8 cellular contexts compared by ENCODE assay signal in genomic region chr20:41693136-41693979, GRCh38.
DNase-seq lines count a peak whose midpoint lies in the region; ATAC-seq lines count a peak whose summit lies in the region.

No MANE protein-coding gene starts in this region.

- H3K9me3 ChIP-seq in CD4-positive, CD25-positive, alpha-beta regulatory T cell (ENCODE audit: control insufficient read depth in 2 of 2, low read length in 2 of 2), result no peaks in the 10 kb centered on the region
- H3K9me3 ChIP-seq in effector memory CD4-positive, alpha-beta T cell (ENCODE audit: control insufficient read depth, low read length), result no peaks in the 10 kb centered on the region

- CTCF ChIA-PET in activated CD8-positive, alpha-beta T cell treated with anti-CD3 and anti-CD28 coated beads, Interleukin-2, amount 10 ng/mL, durations not matched to agents 7 days and 5 days (lab: Charles Lee), result interaction anchor here (0.6 to 2.1 kb wide), 8 partner anchors 10 to 921 kb away, joined by 3 to 6 read pairs (median 4); partner anchors contain the start of gene CHD6

- peak overlapping the region; percentile 89 to 100 (median 91) for H3K27ac Mint-ChIP-seq in CD4-positive, CD25-positive, alpha-beta regulatory T cell
- peak overlapping the region; percentile 85 for H3K27ac Mint-ChIP-seq in activated CD8-positive, alpha-beta T cell treated with anti-CD3 and anti-CD28 coated beads, Interleukin-2, amount 10 ng/mL, durations not matched to agents 7 days and 5 days

- peak overlapping the region; percentile 96 for H3K4me3 ChIP-seq in CD4-positive, CD25-positive, alpha-beta regulatory T cell (ENCODE audit: low read depth, low read length)
- peak overlapping the region; percentile 77 for H3K4me3 ChIP-seq in effector memory CD4-positive, alpha-beta T cell (ENCODE audit: insufficient read depth, low read depth, low read length, poor library complexity, severe bottlenecking)

- peak; percentile 87 to 89 for ATAC-seq in CD4-positive, CD25-positive, alpha-beta regulatory T cell (ENCODE audit: low read depth in 2 of 2)
- ATAC-seq in GM19397 (IDR thresholded peaks at IDR 0.05; ENCODE audit: unreplicated experiment) (peak; percentile 82), HG03565 (IDR thresholded peaks at IDR 0.05; ENCODE audit: unreplicated experiment) (peak; percentile 82)
- ATAC-seq in activated CD8-positive, alpha-beta T cell treated with anti-CD3 and anti-CD28 coated beads, Interleukin-2, amount 10 ng/mL, durations not matched to agents 7 days and 5 days, result peak; percentile 96

- H3K36me3 Mint-ChIP-seq in CD4-positive, CD25-positive, alpha-beta regulatory T cell, result no peaks in the 10 kb centered on the region
- H3K36me3 Mint-ChIP-seq in activated CD8-positive, alpha-beta T cell treated with anti-CD3 and anti-CD28 coated beads, Interleukin-2, amount 10 ng/mL, durations not matched to agents 7 days and 5 days (ENCODE audit: low read depth), result peaks cover 2% of the 10 kb centered on the region

- H3K36me3 ChIP-seq in CD4-positive, CD25-positive, alpha-beta regulatory T cell (ENCODE audit: control insufficient read depth, insufficient read depth, low read length), result no peaks in the 10 kb centered on the region
- H3K36me3 ChIP-seq in effector memory CD4-positive, alpha-beta T cell (ENCODE audit: control insufficient read depth, insufficient read depth, low read length), result no peaks in the 10 kb centered on the region

- peaks cover 24% of the 10 kb centered on the region for H3K27me3 Mint-ChIP-seq in CD4-positive, CD25-positive, alpha-beta regulatory T cell
- H3K27me3 Mint-ChIP-seq in activated CD8-positive, alpha-beta T cell treated with anti-CD3 and anti-CD28 coated beads, Interleukin-2, amount 10 ng/mL, durations not matched to agents 7 days and 5 days (ENCODE audit: low read depth), result peaks cover 2% of the 10 kb centered on the region

- POLR2A ChIA-PET in activated CD8-positive, alpha-beta T cell treated with anti-CD3 and anti-CD28 coated beads, Interleukin-2, amount 10 ng/mL, durations not matched to agents 7 days and 5 days (lab: Charles Lee), result interaction anchor here (0.6 to 1.8 kb wide), 4 partner anchors 9 to 75 kb away, joined by 3 to 7 read pairs (median 4); partner anchors contain the start of gene CHD6

- no peaks in the 10 kb centered on the region for H3K27me3 ChIP-seq in CD4-positive, CD25-positive, alpha-beta regulatory T cell (ENCODE audit: control insufficient read depth, insufficient read depth, low read length)
- H3K27me3 ChIP-seq in effector memory CD4-positive, alpha-beta T cell (replicated peaks; ENCODE audit: control insufficient read depth, insufficient read depth, low read length, poor library complexity, severe bottlenecking), result no peaks in the 10 kb centered on the region

- no peaks in the 10 kb centered on the region for H3K9me3 Mint-ChIP-seq in CD4-positive, CD25-positive, alpha-beta regulatory T cell
- no peaks in the 10 kb centered on the region for H3K9me3 Mint-ChIP-seq in activated CD8-positive, alpha-beta T cell treated with anti-CD3 and anti-CD28 coated beads, Interleukin-2, amount 10 ng/mL, durations not matched to agents 7 days and 5 days (ENCODE audit: insufficient read depth)

- peak overlapping the region; percentile 81 for H3K27ac ChIP-seq in CD4-positive, CD25-positive, alpha-beta regulatory T cell (ENCODE audit: insufficient read depth, low read length, poor library complexity, severe bottlenecking)
- H3K27ac ChIP-seq in effector memory CD4-positive, alpha-beta T cell (ENCODE audit: insufficient read depth, low read length, poor library complexity, severe bottlenecking), result peak overlapping the region; percentile 77

- peaks cover 4% of the 10 kb centered on the region for H3K4me1 ChIP-seq in CD4-positive, CD25-positive, alpha-beta regulatory T cell (ENCODE audit: control insufficient read depth, insufficient read depth, low read length, poor library complexity, severe bottlenecking)
- H3K4me1 ChIP-seq in effector memory CD4-positive, alpha-beta T cell (ENCODE audit: control insufficient read depth, insufficient read depth, low read length, poor library complexity, severe bottlenecking), result peaks cover 3% of the 10 kb centered on the region

- peak overlapping the region; percentile 88 to 95 (median 92) for H3K4me3 Mint-ChIP-seq in CD4-positive, CD25-positive, alpha-beta regulatory T cell
- H3K4me3 Mint-ChIP-seq in activated CD8-positive, alpha-beta T cell treated with anti-CD3 and anti-CD28 coated beads, Interleukin-2, amount 10 ng/mL, durations not matched to agents 7 days and 5 days, result peak overlapping the region; percentile 79

- DNase-seq in CD4-positive, CD25-positive, alpha-beta regulatory T cell, result peak; percentile 68 to 96 (median 86)
- peak; percentile 94 for DNase-seq in NCI-H774 (lab: John Stamatoyannopoulos, UW)
- peak; percentile 88 for DNase-seq in activated CD8-positive, alpha-beta T cell treated with anti-CD3 and anti-CD28 coated beads, Interleukin-2, amount 10 ng/mL, durations not matched to agents 7 days and 5 days
- DNase-seq in effector memory CD4-positive, alpha-beta T cell, result peak; percentile 58 to 64 (median 64)
- DNase-seq in medulla oblongata (ENCODE audit: extremely low spot score), result peak; percentile 94
- peak; percentile 51 to 64 (median 56) for DNase-seq in stimulated activated CD4-positive, alpha-beta T cell treated with anti-CD3 and anti-CD28 coated beads, TNF-alpha, amount 100 ng/mL, for 48 hours (ENCODE audit: low read depth in 3 of 3)

- H3K4me1 Mint-ChIP-seq in CD4-positive, CD25-positive, alpha-beta regulatory T cell, result peaks cover 11 to 21% (median 15%) of the 10 kb centered on the region in 4 donors
- H3K4me1 Mint-ChIP-seq in activated CD8-positive, alpha-beta T cell treated with anti-CD3 and anti-CD28 coated beads, Interleukin-2, amount 10 ng/mL, durations not matched to agents 7 days and 5 days (ENCODE audit: low read depth), result peaks cover 18% of the 10 kb centered on the region

Comparison
In these comparisons a context has a peak if more than half of its experiments do, and no peak if none do; other contexts are left out.
1. Peak in every context shown above with its lines: DNase-seq, ATAC-seq, H3K4me3 ChIP-seq and H3K27ac ChIP-seq.